ENCODE assay signal across 10 cellular contexts in genomic region chr22:44676441-44677298, GRCh38. TPM values are rescaled to one million over a fixed set of nuclear protein-coding genes. Genes with fewer than 3 reads are reported as not detected.
DNase-seq lines count a peak whose midpoint lies in the region; ATAC-seq and TF ChIP-seq lines count a peak whose summit lies in the region.
"Had no signal": no experiment of that assay in that cellular context is flagged by ENCODE, and none has a peak within 500 bp of the region (broad histone marks: within the 10 kb centered on the region; RNA-seq: fewer than 3 reads in every experiment).

No MANE protein-coding gene starts in this region.

- TF ChIP-seq EP300 in SK-N-SH (IDR thresholded peaks at IDR 0.05; ENCODE audit: borderline replicate concordance in 1 of 2, low read depth in 1 of 2, low read length in 1 of 2), result no peak

- H3K9me3 ChIP-seq in SK-N-SH, result no peaks in the 10 kb centered on the region
- H3K9me3 ChIP-seq in effector memory CD4-positive, alpha-beta T cell (ENCODE audit: control insufficient read depth, low read length), result no peaks in the 10 kb centered on the region

- 34% methylated on average over 8 of the region's 20 CpGs for WGBS in SK-N-SH (ENCODE audit: low lambda C conversion rate)

- no peaks in the 10 kb centered on the region for H3K27me3 ChIP-seq in SK-N-SH (ENCODE audit: insufficient read depth)
- H3K27me3 ChIP-seq in effector memory CD4-positive, alpha-beta T cell (replicated peaks; ENCODE audit: control insufficient read depth, insufficient read depth, low read length, poor library complexity, severe bottlenecking), result no peaks in the 10 kb centered on the region

- POLR2A ChIA-PET in SK-N-SH (lab: Yijun Ruan, JAX), result no interaction called here

- no peak overlapping the region for H3K27ac ChIP-seq in SK-N-SH (ENCODE audit: low read depth in 2 of 2, low read length in 1 of 2)
- H3K27ac ChIP-seq in effector memory CD4-positive, alpha-beta T cell (ENCODE audit: insufficient read depth, low read length, poor library complexity, severe bottlenecking), result no peak overlapping the region
- H3K27ac ChIP-seq: parathyroid adenoma had no signal

- no peak overlapping the region for H2AFZ ChIP-seq in SK-N-SH (ENCODE audit: low read depth)
- H2AFZ ChIP-seq: parathyroid adenoma had no signal

- no peak overlapping the region for H3K4me3 ChIP-seq in SK-N-SH (ENCODE audit: low read depth in 2 of 2, low read length in 1 of 2)
- no peak overlapping the region for H3K4me3 ChIP-seq in effector memory CD4-positive, alpha-beta T cell (ENCODE audit: insufficient read depth, low read depth, low read length, poor library complexity, severe bottlenecking)

- no peaks in the 10 kb centered on the region for H4K20me1 ChIP-seq in SK-N-SH (ENCODE audit: insufficient read depth)

- H3K4me2 ChIP-seq in SK-N-SH, result no peak overlapping the region

- no peaks in the 10 kb centered on the region for H3K27me3 Mint-ChIP-seq in activated CD8-positive, alpha-beta memory T cell treated with anti-CD3 and anti-CD28 coated beads, Interleukin-2, amount 10 ng/mL, durations not matched to agents 7 days and 5 days
- H3K27me3 Mint-ChIP-seq in stimulated activated naive CD8-positive, alpha-beta T cell treated with anti-CD3 and anti-CD28 coated beads, Interleukin-15, Interleukin-2, amounts not matched to agents 100 ng/mL and 50 ng/mL, for 24 hours, result no peaks in the 10 kb centered on the region

- H3K9ac ChIP-seq in SK-N-SH, result no peak overlapping the region
- H3K9ac ChIP-seq: parathyroid adenoma had no signal

- TF ChIP-seq RAD21 in SK-N-SH (IDR thresholded peaks at IDR 0.05; ENCODE audit: low read length), result no peak

- H3K9me3 Mint-ChIP-seq in activated CD8-positive, alpha-beta memory T cell treated with anti-CD3 and anti-CD28 coated beads, Interleukin-2, amount 10 ng/mL, durations not matched to agents 7 days and 5 days (ENCODE audit: low read depth), result no peaks in the 10 kb centered on the region
- no peaks in the 10 kb centered on the region for H3K9me3 Mint-ChIP-seq in stimulated activated naive CD8-positive, alpha-beta T cell treated with anti-CD3 and anti-CD28 coated beads, Interleukin-15, Interleukin-2, amounts not matched to agents 100 ng/mL and 50 ng/mL, for 24 hours

- ATAC-seq in activated CD8-positive, alpha-beta memory T cell treated with anti-CD3 and anti-CD28 coated beads, Interleukin-2, amount 10 ng/mL, durations not matched to agents 7 days and 5 days, result peak; percentile 47
- ATAC-seq in left ventricle myocardium superior, result peak; percentile 23
- ATAC-seq in GM19455 (IDR thresholded peaks at IDR 0.05; ENCODE audit: unreplicated experiment), result no peak

- peak overlapping the region; percentile 66 for H3K4me3 Mint-ChIP-seq in activated CD8-positive, alpha-beta memory T cell treated with anti-CD3 and anti-CD28 coated beads, Interleukin-2, amount 10 ng/mL, durations not matched to agents 7 days and 5 days
- H3K4me3 Mint-ChIP-seq in stimulated activated naive CD8-positive, alpha-beta T cell treated with anti-CD3 and anti-CD28 coated beads, Interleukin-15, Interleukin-2, amounts not matched to agents 100 ng/mL and 50 ng/mL, for 24 hours, result peak overlapping the region; percentile 69

- peaks cover 58% of the 10 kb centered on the region for H3K4me1 Mint-ChIP-seq in activated CD8-positive, alpha-beta memory T cell treated with anti-CD3 and anti-CD28 coated beads, Interleukin-2, amount 10 ng/mL, durations not matched to agents 7 days and 5 days
- peaks cover 38% of the 10 kb centered on the region for H3K4me1 Mint-ChIP-seq in stimulated activated naive CD8-positive, alpha-beta T cell treated with anti-CD3 and anti-CD28 coated beads, Interleukin-15, Interleukin-2, amounts not matched to agents 100 ng/mL and 50 ng/mL, for 24 hours (ENCODE audit: low read depth)

- H3K9me2 ChIP-seq in SK-N-SH, result no peaks in the 10 kb centered on the region

- no peaks in the 10 kb centered on the region for H3K79me2 ChIP-seq in SK-N-SH (ENCODE audit: insufficient read depth)
- H3K79me2 ChIP-seq: parathyroid adenoma had no signal

- DNase-seq in activated CD8-positive, alpha-beta memory T cell treated with anti-CD3 and anti-CD28 coated beads, Interleukin-2, amount 10 ng/mL, durations not matched to agents 7 days and 5 days, result no peak
- no peak for DNase-seq in activated CD8-positive, alpha-beta memory T cell treated with anti-CD3 and anti-CD28 coated beads for 24 hours
- DNase-seq in SK-N-SH (peak; percentile 65), left ventricle myocardium superior (no peak)
- DNase-seq in stimulated activated CD4-positive, alpha-beta T cell treated with anti-CD3 and anti-CD28 coated beads, Interleukin-4, amount 100 ng/mL, for 24 hours, result no peak
- DNase-seq in effector memory CD4-positive, alpha-beta T cell, result no peak
- DNase-seq: amniotic stem cell had no signal

- no peaks in the 10 kb centered on the region for H3F3A ChIP-seq in SK-N-SH (replicated peaks; ENCODE audit: insufficient read depth)

- no peaks in the 10 kb centered on the region for H3K36me3 ChIP-seq in SK-N-SH (replicated peaks in 1 of 2; ENCODE audit: control insufficient read depth in 1 of 2, insufficient read depth in 2 of 2, low read length in 1 of 2)
- H3K36me3 ChIP-seq in effector memory CD4-positive, alpha-beta T cell (ENCODE audit: control insufficient read depth, insufficient read depth, low read length), result no peaks in the 10 kb centered on the region

- intact Hi-C loops in left ventricle myocardium superior (cut with micrococcal nuclease), result no loop called here

- peak overlapping the region; percentile 64 for H3K27ac Mint-ChIP-seq in activated CD8-positive, alpha-beta memory T cell treated with anti-CD3 and anti-CD28 coated beads, Interleukin-2, amount 10 ng/mL, durations not matched to agents 7 days and 5 days
- no peak overlapping the region for H3K27ac Mint-ChIP-seq in stimulated activated naive CD8-positive, alpha-beta T cell treated with anti-CD3 and anti-CD28 coated beads, Interleukin-15, Interleukin-2, amounts not matched to agents 100 ng/mL and 50 ng/mL, for 24 hours

- CTCF ChIA-PET in activated CD8-positive, alpha-beta memory T cell treated with anti-CD3 and anti-CD28 coated beads, Interleukin-2, amount 10 ng/mL, durations not matched to agents 7 days and 5 days (lab: Charles Lee), result interaction anchor here (1.4 to 10.3 kb wide), 3 partner anchors 9 to 21 kb away, joined by 3 to 175 read pairs (median 13); no protein-coding TSS in a partner anchor
- CTCF ChIA-PET in SK-N-SH (lab: Yijun Ruan, JAX), result interaction anchor here (0.9 to 41.0 kb wide), 3 partner anchors 8 to 56 kb away, joined by 3 to 642 read pairs (median 6); no protein-coding TSS in a partner anchor

- H3K36me3 Mint-ChIP-seq in activated CD8-positive, alpha-beta memory T cell treated with anti-CD3 and anti-CD28 coated beads, Interleukin-2, amount 10 ng/mL, durations not matched to agents 7 days and 5 days, result peaks cover 6% of the 10 kb centered on the region
- H3K36me3 Mint-ChIP-seq in stimulated activated naive CD8-positive, alpha-beta T cell treated with anti-CD3 and anti-CD28 coated beads, Interleukin-15, Interleukin-2, amounts not matched to agents 100 ng/mL and 50 ng/mL, for 24 hours (ENCODE audit: low read depth), result no peaks in the 10 kb centered on the region

- H3K4me1 ChIP-seq in SK-N-SH (ENCODE audit: control insufficient read depth in 1 of 2, insufficient read depth in 2 of 2, low read depth in 1 of 2, low read length in 1 of 2), result peaks cover 0 to 20% of the 10 kb centered on the region in 2 experiments; a peak in 1 of 4 replicates
- peaks cover 10% of the 10 kb centered on the region for H3K4me1 ChIP-seq in effector memory CD4-positive, alpha-beta T cell (ENCODE audit: control insufficient read depth, insufficient read depth, low read length, poor library complexity, severe bottlenecking)
- H3K4me1 ChIP-seq: parathyroid adenoma had no signal

- no peak for TF ChIP-seq CTCF in SK-N-SH (IDR thresholded peaks at IDR 0.05)

TF ChIP-seq in SK-N-SH, 30 proteins besides CTCF, POLR2A, EP300 and RAD21 (continues in another document):
- TF ChIP-seq GATA2 (CRISPR knock-in tag; IDR thresholded peaks at IDR 0.05) (no peak), RXRA (IDR thresholded peaks at IDR 0.05; ENCODE audit: borderline replicate concordance, low read depth) (no peak), TAF1 (IDR thresholded peaks at IDR 0.05; ENCODE audit: borderline replicate concordance, low read depth, low read length) (no peak), SMC3 (IDR thresholded peaks at IDR 0.05; ENCODE audit: low read depth, low read length) (no peak), USF1 (IDR thresholded peaks at IDR 0.05; ENCODE audit: borderline replicate concordance, low read depth) (no peak), TCF12 (IDR thresholded peaks at IDR 0.05) (no peak), TEAD4 (IDR thresholded peaks at IDR 0.05; ENCODE audit: borderline replicate concordance, insufficient read depth) (no peak), IRF3 (IDR thresholded peaks at IDR 0.05; ENCODE audit: low read depth, low read length) (no peak), ELF1 (IDR thresholded peaks at IDR 0.05) (no peak), SIN3A (IDR thresholded peaks at IDR 0.05; ENCODE audit: borderline replicate concordance, low read depth, low read length) (no peak)

RNA-seq across cellular contexts. Expression of gene PRR5, which starts 25.3 kb away (rescaled TPM):
- total RNA-seq in activated CD8-positive, alpha-beta memory T cell treated with anti-CD3 and anti-CD28 coated beads, Interleukin-2, amount 10 ng/mL, durations not matched to agents 7 days and 5 days, result 10 to 100 TPM; 20.0 to 35.7 TPM
- polyA plus RNA-seq in SK-N-SH (2012; rRNA removed), result 1.3 TPM in 2 replicates
- polyA plus RNA-seq in SK-N-SH (2012; cell fraction: cytosol; rRNA removed), result 0.86 and 1.4 TPM in 2 replicates
- polyA plus RNA-seq in SK-N-SH (2012; cell fraction: nucleus; rRNA removed), result 2.5 and 2.6 TPM in 2 replicates
- total RNA-seq in left ventricle myocardium superior, result 2.9 TPM
